8 cellular contexts compared by ENCODE assay signal in genomic region chr7:143621175-143621574, GRCh38. TPM values are rescaled to one million over a fixed set of nuclear protein-coding genes. Genes with fewer than 3 reads are reported as not detected.
DNase-seq lines count a peak whose midpoint lies in the region; ATAC-seq, FAIRE-seq and TF ChIP-seq lines count a peak whose summit lies in the region.
"Not testable (repeated sequence)": the region's sequence is repeated elsewhere in the genome, so short reads cannot be mapped to it uniquely, and the experiment has no call there.

No MANE protein-coding gene starts in this region.

- DNase-seq in A549 (ENCODE audit: low read depth in 1 of 2, low spot score in 1 of 2); activated naive CD8-positive, alpha-beta T cell treated with anti-CD3 and anti-CD28 coated beads, Interleukin-2, amount 10 ng/mL, durations not matched to agents 7 days and 5 days; naive B cell: not testable (repeated sequence)

- ATAC-seq in A549 = peak; percentile 23 to 30
- peak; percentile 40 for ATAC-seq in GM18870 (IDR thresholded peaks at IDR 0.05; ENCODE audit: unreplicated experiment)
- peak; percentile 33 for ATAC-seq in GM21367 (IDR thresholded peaks at IDR 0.05; ENCODE audit: unreplicated experiment)
- ATAC-seq in HG02623 (IDR thresholded peaks at IDR 0.05; ENCODE audit: unreplicated experiment) = peak; percentile 29
- peak; percentile 37 for ATAC-seq in HG03095 (IDR thresholded peaks at IDR 0.05; ENCODE audit: unreplicated experiment)
- peak; percentile 33 for ATAC-seq in HG03565 (IDR thresholded peaks at IDR 0.05; ENCODE audit: unreplicated experiment)
- ATAC-seq in activated naive CD8-positive, alpha-beta T cell treated with anti-CD3 and anti-CD28 coated beads, Interleukin-2, amount 10 ng/mL, durations not matched to agents 7 days and 5 days (ENCODE audit: low read depth) = peak; percentile 46
- ATAC-seq in naive B cell (ENCODE audit: low read depth in 2 of 2) = peak; percentile 31 to 35

- H3K27ac ChIP-seq in A549 = not testable (repeated sequence)

- not testable (repeated sequence) for H3K36me3 Mint-ChIP-seq in activated naive CD8-positive, alpha-beta T cell treated with anti-CD3 and anti-CD28 coated beads, Interleukin-2, amount 10 ng/mL, durations not matched to agents 7 days and 5 days; naive B cell

- not testable (repeated sequence) for H3K4me3 Mint-ChIP-seq in activated naive CD8-positive, alpha-beta T cell treated with anti-CD3 and anti-CD28 coated beads, Interleukin-2, amount 10 ng/mL, durations not matched to agents 7 days and 5 days
- H3K4me3 Mint-ChIP-seq in naive B cell = peak overlapping the region in 1 of 8 donors; percentile 78

- not testable (repeated sequence) for H3K9me3 Mint-ChIP-seq in activated naive CD8-positive, alpha-beta T cell treated with anti-CD3 and anti-CD28 coated beads, Interleukin-2, amount 10 ng/mL, durations not matched to agents 7 days and 5 days; naive B cell

- not testable (repeated sequence) for TF ChIP-seq POLR2A in A549 (IDR thresholded peaks at IDR 0.05; ENCODE audit: low read length)

- CTCF ChIA-PET in A549 (lab: Yijun Ruan, JAX) = not testable (repeated sequence)

- TF ChIP-seq RAD21 in A549 (conservative IDR thresholded peaks at IDR 0.05 in 1 of 2, IDR thresholded peaks at IDR 0.05 in 1 of 2) = not testable (repeated sequence)

- POLR2A ChIA-PET in A549 (lab: Yijun Ruan, JAX); activated naive CD8-positive, alpha-beta T cell treated with anti-CD3 and anti-CD28 coated beads, Interleukin-2, amount 10 ng/mL, durations not matched to agents 7 days and 5 days (lab: Charles Lee): not testable (repeated sequence)

- not testable (repeated sequence) for H3K4me1 ChIP-seq in A549

- H3K4me1 Mint-ChIP-seq in activated naive CD8-positive, alpha-beta T cell treated with anti-CD3 and anti-CD28 coated beads, Interleukin-2, amount 10 ng/mL, durations not matched to agents 7 days and 5 days; naive B cell: not testable (repeated sequence)

- no CpG with 5 or more reads among the region's 16 CpGs for WGBS in A549 (ENCODE audit: missing lambda C conversion rate)

- not testable (repeated sequence) for H3K4me2 ChIP-seq in A549

- not testable (repeated sequence) for H3K27me3 Mint-ChIP-seq in activated naive CD8-positive, alpha-beta T cell treated with anti-CD3 and anti-CD28 coated beads, Interleukin-2, amount 10 ng/mL, durations not matched to agents 7 days and 5 days; naive B cell

- H3K9me3 ChIP-seq in A549 = not testable (repeated sequence)

- not testable (repeated sequence) for TF ChIP-seq EP300 in A549 (IDR thresholded peaks at IDR 0.05)

- H3K27ac Mint-ChIP-seq in activated naive CD8-positive, alpha-beta T cell treated with anti-CD3 and anti-CD28 coated beads, Interleukin-2, amount 10 ng/mL, durations not matched to agents 7 days and 5 days; naive B cell: not testable (repeated sequence)

- FAIRE-seq in A549 (lab: Jason Lieb, UNC) = not testable (repeated sequence)

- TF ChIP-seq CTCF in A549 (IDR thresholded peaks at IDR 0.05) = not testable (repeated sequence)

- H3K4me3 ChIP-seq in A549 = not testable (repeated sequence)

RNA-seq across cellular contexts. Expression of gene TCAF2, which starts 0.4 kb away (rescaled TPM):
- polyA plus RNA-seq in A549 (2011; rRNA removed) (0.18 and 0.19 TPM in 2 replicates), A549 (2017; fragmentation: RNase III; extraction: RNeasy Plus Mini Kit Qiagen cat#74134 plus additional on column Dnase treatment) (0.06 to 0.11 TPM (median 0.08 TPM) in 3 replicates), naive B cell (ENCODE audit: low read depth in 6 of 6) (1 to 10 TPM; 2.6 to 6.7 (median 3.4) TPM)
- 0.05 and 0.07 TPM in 2 replicates for polyA plus RNA-seq in A549 (2012; cell fraction: cytosol; rRNA removed)
- polyA plus RNA-seq in A549 (2012; cell fraction: nucleus; rRNA removed) = 0.10 and 0.11 TPM in 2 replicates
- 0.24 and 0.58 TPM in 2 replicates for polyA minus RNA-seq in A549 (2011; rRNA and poly(A)+ RNA removed)
- 10 to 100 TPM; 20.3 to 20.9 TPM for total RNA-seq in activated naive CD8-positive, alpha-beta T cell treated with anti-CD3 and anti-CD28 coated beads, Interleukin-2, amount 10 ng/mL, durations not matched to agents 7 days and 5 days

RNA-seq across cellular contexts. Expression of gene CTAGE15, which starts 49.6 kb away (rescaled TPM):
- polyA plus RNA-seq in A549 (2011; rRNA removed) = not detected in 2 replicates
- polyA plus RNA-seq in A549 (2012; cell fraction: cytosol; rRNA removed) = not detected in 2 replicates
- polyA plus RNA-seq in A549 (2012; cell fraction: nucleus; rRNA removed) = not detected in 2 replicates
- polyA plus RNA-seq in A549 (2017; fragmentation: RNase III; extraction: RNeasy Plus Mini Kit Qiagen cat#74134 plus additional on column Dnase treatment) = not detected in 3 replicates
- 0.08 and 0.10 TPM in 2 replicates for polyA minus RNA-seq in A549 (2011; rRNA and poly(A)+ RNA removed)
- total RNA-seq in activated naive CD8-positive, alpha-beta T cell treated with anti-CD3 and anti-CD28 coated beads, Interleukin-2, amount 10 ng/mL, durations not matched to agents 7 days and 5 days = under 1 TPM in 1 of 2 experiments, not detected in 1; 0.47 TPM
- under 1 TPM in 1 of 6 donors, not detected in 5; 0.22 TPM for polyA plus RNA-seq in naive B cell (ENCODE audit: low read depth in 6 of 6)
